Comparison of ENCODE assay signal across 11 cellular contexts in the genomic region with DNA sequence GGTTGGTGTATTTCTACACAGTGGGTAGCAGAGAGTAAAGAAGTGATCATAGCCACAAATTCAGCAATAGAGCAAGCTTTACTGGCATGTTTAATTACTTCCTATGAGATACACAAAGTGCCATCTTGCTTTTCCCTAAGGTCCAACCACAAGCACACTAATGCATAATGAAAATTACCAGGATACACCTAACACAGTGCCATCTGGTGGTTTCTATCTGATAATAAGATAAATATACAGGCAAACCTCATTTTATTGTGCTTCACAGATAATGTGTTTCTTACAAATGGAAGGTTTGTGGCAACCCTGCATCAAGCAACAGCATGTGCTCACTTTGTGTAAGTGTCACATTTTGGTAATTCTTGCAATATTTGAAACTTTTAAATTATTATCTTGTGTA.
DNase-seq lines count a peak whose midpoint lies in the region; ATAC-seq, FAIRE-seq and TF ChIP-seq lines count a peak whose summit lies in the region.
"Had no signal": no experiment of that assay in that cellular context is flagged by ENCODE, and none has a peak within 500 bp of the region (broad histone marks: within the 10 kb centered on the region; RNA-seq: fewer than 3 reads in every experiment).

No MANE protein-coding gene starts in this region.

- H3K27ac ChIP-seq in A673 (ENCODE audit: low read depth, low read length, poor library complexity, severe bottlenecking) (no peak overlapping the region), RWPE1 (no peak overlapping the region)

- H3K27ac Mint-ChIP-seq in HFFc6, result no peak overlapping the region
- H3K27ac Mint-ChIP-seq in activated CD4-positive, alpha-beta T cell treated with anti-CD3 and anti-CD28 coated beads, Interleukin-2, amount 10 ng/mL, durations not matched to agents 24 days and 14 days, result no peak overlapping the region
- H3K27ac Mint-ChIP-seq: CD4-positive, alpha-beta memory T cell had no signal

- no peaks in the 10 kb centered on the region for H3K4me1 ChIP-seq in A673 (ENCODE audit: insufficient read depth, low read length, poor library complexity, severe bottlenecking)

- H3K9me3 ChIP-seq in A673 (ENCODE audit: low read depth, low read length, poor library complexity, severe bottlenecking), result no peaks in the 10 kb centered on the region

- POLR2A ChIA-PET in A673 (lab: Charles Lee; ENCODE audit: low non-redundant PET) (no interaction called here), RWPE1 (lab: Yijun Ruan, JAX; ENCODE audit: low non-redundant PET) (no interaction called here)

- H3K4me3 Mint-ChIP-seq in HFFc6, result no peak overlapping the region
- H3K4me3 Mint-ChIP-seq in activated CD4-positive, alpha-beta T cell treated with anti-CD3 and anti-CD28 coated beads, Interleukin-2, amount 10 ng/mL, durations not matched to agents 24 days and 14 days, result no peak overlapping the region
- H3K4me3 Mint-ChIP-seq: CD4-positive, alpha-beta memory T cell had no signal

- intact Hi-C loops in A673 (cut with micrococcal nuclease; ENCODE audit: unreplicated experiment), result loop anchor here (2.0 to 5.0 kb wide), 2 partner anchors 39 to 169 kb away; no protein-coding TSS in a partner anchor
- intact Hi-C loops in activated CD4-positive, alpha-beta T cell treated with anti-CD3 and anti-CD28 coated beads, Interleukin-2, amount 10 ng/mL, durations not matched to agents 24 days and 14 days (cut with micrococcal nuclease), result no loop called here

- ATAC-seq in HG03520 (IDR thresholded peaks at IDR 0.05; ENCODE audit: unreplicated experiment), result no peak

- H3K36me3 Mint-ChIP-seq in HFFc6 (ENCODE audit: low read depth), result no peaks in the 10 kb centered on the region
- H3K36me3 Mint-ChIP-seq in activated CD4-positive, alpha-beta T cell treated with anti-CD3 and anti-CD28 coated beads, Interleukin-2, amount 10 ng/mL, durations not matched to agents 24 days and 14 days (ENCODE audit: low read depth), result no peaks in the 10 kb centered on the region
- H3K36me3 Mint-ChIP-seq: CD4-positive, alpha-beta memory T cell had no signal

- no peaks in the 10 kb centered on the region for H3K4me1 Mint-ChIP-seq in HFFc6 (ENCODE audit: low read depth)
- H3K4me1 Mint-ChIP-seq in activated CD4-positive, alpha-beta T cell treated with anti-CD3 and anti-CD28 coated beads, Interleukin-2, amount 10 ng/mL, durations not matched to agents 24 days and 14 days, result no peaks in the 10 kb centered on the region
- H3K4me1 Mint-ChIP-seq: CD4-positive, alpha-beta memory T cell had no signal

- H3K27me3 ChIP-seq in A673 (replicated peaks; ENCODE audit: insufficient read depth, low read depth, low read length, poor library complexity), result no peaks in the 10 kb centered on the region

- TF ChIP-seq POLR2A in GM12892 (IDR thresholded peaks at IDR 0.05; ENCODE audit: low read depth, low read length), result no peak

- peaks cover 2% of the 10 kb centered on the region; the same call in 1 of the 2 replicates for H3K27me3 Mint-ChIP-seq in HFFc6 (ENCODE audit: insufficient read depth)
- H3K27me3 Mint-ChIP-seq in activated CD4-positive, alpha-beta T cell treated with anti-CD3 and anti-CD28 coated beads, Interleukin-2, amount 10 ng/mL, durations not matched to agents 24 days and 14 days, result no peaks in the 10 kb centered on the region
- H3K27me3 Mint-ChIP-seq: CD4-positive, alpha-beta memory T cell had no signal

- no peaks in the 10 kb centered on the region for H3K9me3 Mint-ChIP-seq in HFFc6
- no peaks in the 10 kb centered on the region for H3K9me3 Mint-ChIP-seq in activated CD4-positive, alpha-beta T cell treated with anti-CD3 and anti-CD28 coated beads, Interleukin-2, amount 10 ng/mL, durations not matched to agents 24 days and 14 days

- no peak for FAIRE-seq in GM12892 (lab: Jason Lieb, UNC)

- TF ChIP-seq CTCF in A673 (conservative IDR thresholded peaks at IDR 0.05; ENCODE audit: low read depth, low read length) (peak; percentile 60), HFFc6 (IDR thresholded peaks at IDR 0.05) (peak; percentile 73), RWPE1 (conservative IDR thresholded peaks at IDR 0.05; ENCODE audit: low read depth) (peak; percentile 21; the same call in 1 of the 2 replicates), foreskin fibroblast (IDR thresholded peaks at IDR 0.05; ENCODE audit: low read depth, low read length) (peak; percentile 14)

- CTCF ChIA-PET in A673 (lab: Charles Lee), result no interaction called here
- CTCF ChIA-PET in RWPE1 (lab: Yijun Ruan, JAX), result interaction anchor here (0.6 to 0.7 kb wide), 3 partner anchors 15 to 509 kb away, joined by 3 read pairs; no protein-coding TSS in a partner anchor

- DNase-seq in A673 (ENCODE audit: low spot score), result peak; percentile 57
- peak; percentile 3 for DNase-seq in HFFc6
- peak; percentile 24 for DNase-seq in RWPE1 (ENCODE audit: low spot score)
- DNase-seq in foreskin fibroblast, result no peak
- DNase-seq in activated CD4-positive, alpha-beta T cell treated with anti-CD3 and anti-CD28 coated beads, Interleukin-2, amount 10 ng/mL, durations not matched to agents 24 days and 14 days, result no peak
- DNase-seq in anterior cingulate cortex (lab: John Stamatoyannopoulos, UW), result no peak
- DNase-seq in GM12892 (ENCODE audit: insufficient read length), result no peak
- DNase-seq: aorta; CD4-positive, alpha-beta memory T cell; NCI-H2029 treated with DMSO at 0.1 percent for 48 hours had no signal

- BruUV-seq in A673 (replicated peaks; lab: Mats Ljungman, UMichigan), result no TSS peak

- H3K4me3 ChIP-seq in A673 (ENCODE audit: low read depth, low read length, poor library complexity, severe bottlenecking) (no peak overlapping the region), foreskin fibroblast (ENCODE audit: low read depth in 1 of 2, low read length in 2 of 2) (no peak overlapping the region)

- H3K36me3 ChIP-seq in A673 (ENCODE audit: insufficient read depth, low read length, poor library complexity, severe bottlenecking), result no peaks in the 10 kb centered on the region

Comparison
In these comparisons a context has a peak if more than half of its experiments do, and no peak if none do; other contexts are left out.
1. DNase-seq: peak in A673 (single experiment), HFFc6 (single experiment) and RWPE1 (single experiment); none in foreskin fibroblast (0 of 2), activated CD4-positive, alpha-beta T cell treated with anti-CD3 and anti-CD28 coated beads, Interleukin-2, amount 10 ng/mL, durations not matched to agents 24 days and 14 days (single experiment), anterior cingulate cortex (0 of 58) and GM12892 (single experiment).
2. CTCF ChIP-seq: peak in every context shown above with its lines; median percentile 73 in HFFc6; 60 in A673; 21 in RWPE1; 14 in foreskin fibroblast.